19 cellular contexts compared by ENCODE assay signal in the genomic region with DNA sequence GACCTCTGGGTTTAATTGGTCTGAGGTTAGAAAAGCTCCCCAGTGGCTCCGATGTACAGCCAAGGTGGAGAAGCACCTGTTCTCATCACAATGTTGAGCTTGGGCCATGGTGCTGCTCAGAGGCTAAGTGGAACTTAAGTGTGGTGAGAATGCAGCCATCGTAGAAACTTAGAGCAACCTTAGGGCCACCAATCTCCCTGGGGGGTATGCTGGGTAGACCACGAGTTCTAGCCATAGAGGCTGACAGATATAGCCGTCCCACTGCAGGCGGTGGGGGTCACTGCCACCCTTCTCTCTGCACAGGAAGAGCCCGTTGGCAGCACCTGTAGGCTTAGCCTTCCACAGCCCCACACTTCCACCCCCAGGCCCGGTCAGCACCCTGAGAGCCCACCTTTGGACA. TPM values are rescaled to one million over a fixed set of nuclear protein-coding genes. Genes with fewer than 3 reads are reported as not detected.
DNase-seq lines count a peak whose midpoint lies in the region; ATAC-seq and TF ChIP-seq lines count a peak whose summit lies in the region.
"Had no signal": no experiment of that assay in that cellular context is flagged by ENCODE, and none has a peak within 500 bp of the region (broad histone marks: within the 10 kb centered on the region; RNA-seq: fewer than 3 reads in every experiment).

No MANE protein-coding gene starts in this region.

- peaks cover 5% of the 10 kb centered on the region; the same call in 1 of the 2 replicates for H3F3A ChIP-seq in Loucy (ENCODE audit: low read depth)

- H3K4me1 ChIP-seq in Loucy (ENCODE audit: insufficient read depth, low read length, poor library complexity, severe bottlenecking) (peaks cover 55% of the 10 kb centered on the region), lower lobe of right lung (peaks cover 70% of the 10 kb centered on the region), tibial artery (peaks cover 0 to 78% (median 62%) of the 10 kb centered on the region in 4 donors)

- H3K36me3 ChIP-seq in Loucy (ENCODE audit: insufficient read depth, low read length), result peaks cover 67% of the 10 kb centered on the region; the same call in 1 of the 2 replicates
- H3K36me3 ChIP-seq in lower lobe of right lung, result peaks cover 25% of the 10 kb centered on the region
- no peaks in the 10 kb centered on the region for H3K36me3 ChIP-seq in tibial artery

- H3K27me3 Mint-ChIP-seq in endothelial cell (ENCODE audit: unreplicated experiment) (peaks cover 3% of the 10 kb centered on the region), MCF 10A (ENCODE audit: insufficient read depth, unreplicated experiment) (no peaks in the 10 kb centered on the region)
- H3K27me3 Mint-ChIP-seq: activated CD8-positive, alpha-beta memory T cell treated with anti-CD3 and anti-CD28 coated beads, Interleukin-2, amount 10 ng/mL, durations not matched to agents 7 days and 5 days had no signal

- no peak for ATAC-seq in lower lobe of right lung
- ATAC-seq: activated CD8-positive, alpha-beta memory T cell treated with anti-CD3 and anti-CD28 coated beads, Interleukin-2, amount 10 ng/mL, durations not matched to agents 7 days and 5 days had no signal

- H3K27ac ChIP-seq in lower lobe of right lung (peak overlapping the region; percentile 64), tibial artery (peak overlapping the region; percentile 30 to 79), substantia nigra (ENCODE audit: low read depth, low read length, poor library complexity, severe bottlenecking) (no peak overlapping the region)
- H3K27ac ChIP-seq: 22Rv1, HL-60 had no signal

- DNase-seq in NCI-H1105 (lab: John Stamatoyannopoulos, UW) (peak; percentile 16), NCI-H1105 treated with DMSO at 0.1 percent for 48 hours (lab: John Stamatoyannopoulos, UW) (no peak), lower lobe of right lung (no peak), tibial artery (no peak), substantia nigra (lab: John Stamatoyannopoulos, UW) (no peak), endothelial cell (ENCODE audit: low spot score) (no peak), MCF 10A (ENCODE audit: unreplicated experiment) (no peak)
- DNase-seq: activated CD8-positive, alpha-beta memory T cell treated with anti-CD3 and anti-CD28 coated beads, Interleukin-2, amount 10 ng/mL, durations not matched to agents 7 days and 5 days; activated effector memory CD4-positive, alpha-beta T cell treated with anti-CD3 and anti-CD28 coated beads, Interleukin-2, amount 50 U/mL, for 16 hours; C1 segment of cervical spinal cord; KBM-7; NCI-H446 treated with DMSO at 0.1 percent for 48 hours; SHP77; stimulated activated CD4-positive, alpha-beta T cell treated with anti-CD3 and anti-CD28 coated beads, Interleukin-2, amount 100 ng/mL, for 24 hours had no signal

- H3K9me3 ChIP-seq in Loucy (ENCODE audit: insufficient read depth, low read depth, low read length) (no peaks in the 10 kb centered on the region), lower lobe of right lung (no peaks in the 10 kb centered on the region), tibial artery (no peaks in the 10 kb centered on the region)

- H3K9ac ChIP-seq in Loucy (ENCODE audit: low read depth, low read length, poor library complexity, severe bottlenecking), result peak overlapping the region; percentile 65

- no peak overlapping the region for H3K4me3 Mint-ChIP-seq in endothelial cell (ENCODE audit: unreplicated experiment)
- no peak overlapping the region for H3K4me3 Mint-ChIP-seq in MCF 10A (ENCODE audit: unreplicated experiment)
- H3K4me3 Mint-ChIP-seq: activated CD8-positive, alpha-beta memory T cell treated with anti-CD3 and anti-CD28 coated beads, Interleukin-2, amount 10 ng/mL, durations not matched to agents 7 days and 5 days; nephron had no signal

- BruUV-seq in MCF 10A (replicated peaks; lab: Mats Ljungman, UMichigan), result no TSS peak

- H3K4me3 ChIP-seq in Loucy (ENCODE audit: low read length, poor library complexity, severe bottlenecking), result peak overlapping the region; percentile 54
- H3K4me3 ChIP-seq in lower lobe of right lung, result no peak overlapping the region
- no peak overlapping the region for H3K4me3 ChIP-seq in tibial artery
- H3K4me3 ChIP-seq: lung had no signal

- H2AFZ ChIP-seq in Loucy (ENCODE audit: low read length), result no peak overlapping the region

- no peaks in the 10 kb centered on the region for H4K20me1 ChIP-seq in Loucy (ENCODE audit: insufficient read depth, low read length, poor library complexity, severe bottlenecking)

- peaks cover 16% of the 10 kb centered on the region for H3K4me1 Mint-ChIP-seq in endothelial cell (ENCODE audit: unreplicated experiment)
- H3K4me1 Mint-ChIP-seq in MCF 10A (ENCODE audit: insufficient read depth, unreplicated experiment), result peaks cover 24% of the 10 kb centered on the region

- POLR2A ChIA-PET in MCF 10A (lab: Yijun Ruan, JAX), result interaction anchor here (0.6 to 1.3 kb wide), 2 partner anchors 16 to 47 kb away, joined by 3 read pairs; no protein-coding TSS in a partner anchor

- H3K27me3 ChIP-seq in Loucy (ENCODE audit: insufficient read depth, low read length, poor library complexity, severe bottlenecking) (no peaks in the 10 kb centered on the region), lower lobe of right lung (ENCODE audit: low read depth) (no peaks in the 10 kb centered on the region), tibial artery (no peaks in the 10 kb centered on the region)

- H3K9me2 ChIP-seq in Loucy (replicated peaks; ENCODE audit: low read depth, low read length), result no peaks in the 10 kb centered on the region

- TF ChIP-seq CTCF in Loucy (conservative IDR thresholded peaks at IDR 0.05; ENCODE audit: low read length) (no peak), lower lobe of right lung (IDR thresholded peaks at IDR 0.05) (no peak), tibial artery (IDR thresholded peaks at IDR 0.05) (no peak), endothelial cell (IDR thresholded peaks at IDR 0.05; ENCODE audit: unreplicated experiment) (no peak), MCF 10A (IDR thresholded peaks at IDR 0.05; ENCODE audit: unreplicated experiment) (no peak)

- H3K27ac Mint-ChIP-seq in endothelial cell (ENCODE audit: unreplicated experiment), result no peak overlapping the region
- H3K27ac Mint-ChIP-seq in MCF 10A (ENCODE audit: low read depth, unreplicated experiment), result no peak overlapping the region
- H3K27ac Mint-ChIP-seq: activated CD8-positive, alpha-beta memory T cell treated with anti-CD3 and anti-CD28 coated beads, Interleukin-2, amount 10 ng/mL, durations not matched to agents 7 days and 5 days had no signal

- H3K79me2 ChIP-seq in Loucy (ENCODE audit: insufficient read depth, low read length), result peaks cover 90% of the 10 kb centered on the region; the same call in 1 of the 2 replicates

- H3K36me3 Mint-ChIP-seq in endothelial cell (ENCODE audit: low read depth, unreplicated experiment) (no peaks in the 10 kb centered on the region), MCF 10A (ENCODE audit: insufficient read depth, unreplicated experiment) (no peaks in the 10 kb centered on the region)
- H3K36me3 Mint-ChIP-seq: activated CD8-positive, alpha-beta memory T cell treated with anti-CD3 and anti-CD28 coated beads, Interleukin-2, amount 10 ng/mL, durations not matched to agents 7 days and 5 days had no signal

- peak overlapping the region; percentile 69 for H3K4me2 ChIP-seq in Loucy (ENCODE audit: low read depth, low read length, poor library complexity, severe bottlenecking)

- intact Hi-C loops in lower lobe of right lung (cut with DNase I), result no loop called here
- intact Hi-C loops in tibial artery (cut with DNase I; ENCODE audit: low total_unique reads), result no loop called here
- intact Hi-C loops in MCF 10A (cut with micrococcal nuclease), result no loop called here

- H3K9me3 Mint-ChIP-seq in endothelial cell (ENCODE audit: unreplicated experiment), result no peaks in the 10 kb centered on the region
- no peaks in the 10 kb centered on the region for H3K9me3 Mint-ChIP-seq in MCF 10A (ENCODE audit: unreplicated experiment)
- H3K9me3 Mint-ChIP-seq: nephron had no signal

- CTCF ChIA-PET in MCF 10A (lab: Yijun Ruan, JAX), result no interaction called here

RNA-seq across cellular contexts. Expression of gene MGLL, which starts 38.0 kb away (rescaled TPM):
- total RNA-seq in lower lobe of right lung, result 132 TPM
- 0.97 TPM for total RNA-seq in endothelial cell (ENCODE audit: unreplicated experiment)
- 12.6 and 25.3 TPM in 2 replicates for total RNA-seq in MCF 10A (2022)
